ENCODE assay signal across 21 cellular contexts in genomic region chr4:147855670-147856069, GRCh38.
DNase-seq lines count a peak whose midpoint lies in the region; ATAC-seq and TF ChIP-seq lines count a peak whose summit lies in the region.
"Had no signal": no experiment of that assay in that cellular context is flagged by ENCODE, and none has a peak within 500 bp of the region (broad histone marks: within the 10 kb centered on the region; RNA-seq: fewer than 3 reads in every experiment).

No MANE protein-coding gene starts in this region.

- H3K27me3 ChIP-seq in parathyroid adenoma (ENCODE audit: control insufficient read depth, insufficient read depth, low read length) (no peaks in the 10 kb centered on the region), uterus (no peaks in the 10 kb centered on the region)
- H3K27me3 ChIP-seq: ovary had no signal

- H3K9me3 Mint-ChIP-seq in glutamatergic neuron (ENCODE audit: unreplicated experiment), result no peaks in the 10 kb centered on the region
- no peaks in the 10 kb centered on the region for H3K9me3 Mint-ChIP-seq in activated CD8-positive, alpha-beta T cell treated with anti-CD3 and anti-CD28 coated beads for 36 hours
- H3K9me3 Mint-ChIP-seq: activated naive CD4-positive, alpha-beta T cell treated with anti-CD3 and anti-CD28 coated beads, Interleukin-2, amount 10 ng/mL, durations not matched to agents 7 days and 5 days; CD4-positive, CD25-positive, alpha-beta regulatory T cell; naive thymus-derived CD8-positive, alpha-beta T cell had no signal

- no peaks in the 10 kb centered on the region for H3K36me3 ChIP-seq in parathyroid adenoma (ENCODE audit: control insufficient read depth, insufficient read depth, low read length)
- H3K36me3 ChIP-seq in uterus, result peaks cover 0 to 2% of the 10 kb centered on the region in 2 donors
- H3K36me3 ChIP-seq: ovary had no signal

- peak; percentile 34 for DNase-seq in amniotic epithelial cell (ENCODE audit: low read depth)
- DNase-seq in glutamatergic neuron, result no peak
- DNase-seq in uterus, result no peak
- no peak for DNase-seq in superior temporal gyrus (ENCODE audit: extremely low spot score)
- DNase-seq in retina, result no peak
- no peak for DNase-seq in activated CD8-positive, alpha-beta T cell treated with anti-CD3 and anti-CD28 coated beads for 36 hours
- DNase-seq: activated naive CD4-positive, alpha-beta T cell treated with anti-CD3 and anti-CD28 coated beads, Interleukin-2, amount 10 ng/mL, durations not matched to agents 7 days and 5 days; activated T-cell treated with anti-CD3 and anti-CD28 coated beads, Interleukin-2, amount 50 U/mL, for 48 hours; CD4-positive, CD25-positive, alpha-beta regulatory T cell; effector CD4-positive, alpha-beta T cell; Karpas-422; naive thymus-derived CD8-positive, alpha-beta T cell; NCI-H1048; NCI-H1930; NCI-H226; NCI-H774; SHP77; SW 1271 had no signal

- peak overlapping the region; percentile 86 for H3K27ac Mint-ChIP-seq in glutamatergic neuron (ENCODE audit: unreplicated experiment)
- H3K27ac Mint-ChIP-seq in activated CD8-positive, alpha-beta T cell treated with anti-CD3 and anti-CD28 coated beads for 36 hours, result no peak overlapping the region
- H3K27ac Mint-ChIP-seq: activated naive CD4-positive, alpha-beta T cell treated with anti-CD3 and anti-CD28 coated beads, Interleukin-2, amount 10 ng/mL, durations not matched to agents 7 days and 5 days; CD4-positive, CD25-positive, alpha-beta regulatory T cell; naive thymus-derived CD8-positive, alpha-beta T cell had no signal

- no peaks in the 10 kb centered on the region for H3K27me3 Mint-ChIP-seq in glutamatergic neuron (ENCODE audit: unreplicated experiment)
- no peaks in the 10 kb centered on the region for H3K27me3 Mint-ChIP-seq in activated CD8-positive, alpha-beta T cell treated with anti-CD3 and anti-CD28 coated beads for 36 hours
- H3K27me3 Mint-ChIP-seq: activated naive CD4-positive, alpha-beta T cell treated with anti-CD3 and anti-CD28 coated beads, Interleukin-2, amount 10 ng/mL, durations not matched to agents 7 days and 5 days; CD4-positive, CD25-positive, alpha-beta regulatory T cell had no signal

- POLR2A ChIA-PET in activated CD8-positive, alpha-beta T cell treated with anti-CD3 and anti-CD28 coated beads for 36 hours (lab: Charles Lee), result no interaction called here

- no peak overlapping the region for H3K4me3 ChIP-seq in parathyroid adenoma (ENCODE audit: low read depth, low read length)
- H3K4me3 ChIP-seq in uterus, result no peak overlapping the region
- H3K4me3 ChIP-seq: ovary had no signal

- H2AFZ ChIP-seq in parathyroid adenoma, result no peak overlapping the region

- H3K36me3 Mint-ChIP-seq in glutamatergic neuron (ENCODE audit: unreplicated experiment), result no peaks in the 10 kb centered on the region
- H3K36me3 Mint-ChIP-seq in activated CD8-positive, alpha-beta T cell treated with anti-CD3 and anti-CD28 coated beads for 36 hours (ENCODE audit: low read depth), result no peaks in the 10 kb centered on the region
- H3K36me3 Mint-ChIP-seq: activated naive CD4-positive, alpha-beta T cell treated with anti-CD3 and anti-CD28 coated beads, Interleukin-2, amount 10 ng/mL, durations not matched to agents 7 days and 5 days had no signal

- H3K4me1 ChIP-seq in parathyroid adenoma, result no peaks in the 10 kb centered on the region
- peaks cover 5 to 7% of the 10 kb centered on the region in 2 donors for H3K4me1 ChIP-seq in uterus

- TF ChIP-seq CTCF in glutamatergic neuron (IDR thresholded peaks at IDR 0.05; ENCODE audit: partially characterized antibody, unreplicated experiment) (no peak), parathyroid adenoma (IDR thresholded peaks at IDR 0.05) (no peak), uterus (IDR thresholded peaks at IDR 0.05) (no peak)
- no peak for TF ChIP-seq CTCF in activated CD8-positive, alpha-beta T cell treated with anti-CD3 and anti-CD28 coated beads for 36 hours (IDR thresholded peaks at IDR 0.05)

- no peak overlapping the region for H3K4me2 ChIP-seq in parathyroid adenoma (ENCODE audit: low read length)

- H3K4me1 Mint-ChIP-seq in glutamatergic neuron (ENCODE audit: low read depth, unreplicated experiment), result peaks cover 21% of the 10 kb centered on the region
- no peaks in the 10 kb centered on the region for H3K4me1 Mint-ChIP-seq in activated CD8-positive, alpha-beta T cell treated with anti-CD3 and anti-CD28 coated beads for 36 hours (ENCODE audit: low read depth)
- H3K4me1 Mint-ChIP-seq: activated naive CD4-positive, alpha-beta T cell treated with anti-CD3 and anti-CD28 coated beads, Interleukin-2, amount 10 ng/mL, durations not matched to agents 7 days and 5 days; CD4-positive, CD25-positive, alpha-beta regulatory T cell; naive thymus-derived CD8-positive, alpha-beta T cell had no signal

- H3K4me3 Mint-ChIP-seq in glutamatergic neuron (ENCODE audit: unreplicated experiment), result no peak overlapping the region
- H3K4me3 Mint-ChIP-seq in activated CD8-positive, alpha-beta T cell treated with anti-CD3 and anti-CD28 coated beads for 36 hours, result no peak overlapping the region
- H3K4me3 Mint-ChIP-seq: activated naive CD4-positive, alpha-beta T cell treated with anti-CD3 and anti-CD28 coated beads, Interleukin-2, amount 10 ng/mL, durations not matched to agents 7 days and 5 days; CD4-positive, CD25-positive, alpha-beta regulatory T cell; naive thymus-derived CD8-positive, alpha-beta T cell had no signal

- CTCF ChIA-PET in activated CD8-positive, alpha-beta T cell treated with anti-CD3 and anti-CD28 coated beads for 36 hours (lab: Charles Lee), result interaction anchor here (1.8 to 5.6 kb wide), 2 partner anchors 11 to 147 kb away, joined by 5 to 65 read pairs; no protein-coding TSS in a partner anchor

- no peaks in the 10 kb centered on the region for H3K9me3 ChIP-seq in parathyroid adenoma (ENCODE audit: control insufficient read depth, low read length)
- no peaks in the 10 kb centered on the region for H3K9me3 ChIP-seq in uterus
- H3K9me3 ChIP-seq: ovary had no signal

- no peaks in the 10 kb centered on the region for H3K79me2 ChIP-seq in parathyroid adenoma

- no peak for ATAC-seq in activated CD8-positive, alpha-beta T cell treated with anti-CD3 and anti-CD28 coated beads for 36 hours
- ATAC-seq: activated CD4-positive, CD25-positive, alpha-beta regulatory T cell treated with anti-CD3 and anti-CD28 coated beads, Interleukin-2, amount 50 U/mL, for 24 hours; naive thymus-derived CD8-positive, alpha-beta T cell had no signal

- H3K27ac ChIP-seq in parathyroid adenoma (peak overlapping the region; percentile 7), uterus (peak overlapping the region; percentile 47 to 75)

- TF ChIP-seq POLR2A in uterus (IDR thresholded peaks at IDR 0.05), result no peak

- H3K9ac ChIP-seq in parathyroid adenoma, result no peak overlapping the region

- intact Hi-C loops in uterus (cut with DNase I; ENCODE audit: low total_unique reads), result no loop called here
- intact Hi-C loops in activated CD8-positive, alpha-beta T cell treated with anti-CD3 and anti-CD28 coated beads for 36 hours (cut with micrococcal nuclease), result no loop called here
